ENCODE assay signal across 1 cellular context in the genomic region with DNA sequence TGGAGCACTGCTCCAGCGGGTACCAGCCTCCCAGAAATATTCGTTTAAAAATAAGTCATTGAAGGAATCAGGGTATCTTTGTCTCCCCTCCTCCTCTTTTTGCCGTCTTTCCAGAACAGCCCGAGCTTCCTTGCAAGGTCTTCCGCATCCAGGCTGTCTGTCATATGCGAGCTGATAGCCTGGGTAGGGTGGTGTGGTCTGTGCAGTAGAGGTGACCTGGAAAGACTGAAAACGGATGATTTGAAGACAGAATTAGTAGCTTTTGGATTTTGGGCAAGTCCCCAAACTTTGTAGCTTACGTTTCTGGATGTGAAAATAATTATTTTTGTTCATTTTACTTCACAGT.
TF ChIP-seq lines count a peak whose summit lies in the region.

No MANE protein-coding gene starts in this region.

TF ChIP-seq in SK-N-SH, 30 proteins besides CTCF, POLR2A, EP300 and RAD21:
- TF ChIP-seq MEF2A (IDR thresholded peaks at IDR 0.05; ENCODE audit: borderline replicate concordance, low read depth): no peak
- no peak for TF ChIP-seq NRF1 (IDR thresholded peaks at IDR 0.05; ENCODE audit: low read depth, low read length)
- TF ChIP-seq ELF1 (IDR thresholded peaks at IDR 0.05): no peak
- no peak for TF ChIP-seq GABPA (IDR thresholded peaks at IDR 0.05; ENCODE audit: low read depth)
- no peak for TF ChIP-seq TCF12 (IDR thresholded peaks at IDR 0.05)
- no peak for TF ChIP-seq SIN3A (IDR thresholded peaks at IDR 0.05; ENCODE audit: borderline replicate concordance, low read depth, low read length)
- TF ChIP-seq, protein P1, sequence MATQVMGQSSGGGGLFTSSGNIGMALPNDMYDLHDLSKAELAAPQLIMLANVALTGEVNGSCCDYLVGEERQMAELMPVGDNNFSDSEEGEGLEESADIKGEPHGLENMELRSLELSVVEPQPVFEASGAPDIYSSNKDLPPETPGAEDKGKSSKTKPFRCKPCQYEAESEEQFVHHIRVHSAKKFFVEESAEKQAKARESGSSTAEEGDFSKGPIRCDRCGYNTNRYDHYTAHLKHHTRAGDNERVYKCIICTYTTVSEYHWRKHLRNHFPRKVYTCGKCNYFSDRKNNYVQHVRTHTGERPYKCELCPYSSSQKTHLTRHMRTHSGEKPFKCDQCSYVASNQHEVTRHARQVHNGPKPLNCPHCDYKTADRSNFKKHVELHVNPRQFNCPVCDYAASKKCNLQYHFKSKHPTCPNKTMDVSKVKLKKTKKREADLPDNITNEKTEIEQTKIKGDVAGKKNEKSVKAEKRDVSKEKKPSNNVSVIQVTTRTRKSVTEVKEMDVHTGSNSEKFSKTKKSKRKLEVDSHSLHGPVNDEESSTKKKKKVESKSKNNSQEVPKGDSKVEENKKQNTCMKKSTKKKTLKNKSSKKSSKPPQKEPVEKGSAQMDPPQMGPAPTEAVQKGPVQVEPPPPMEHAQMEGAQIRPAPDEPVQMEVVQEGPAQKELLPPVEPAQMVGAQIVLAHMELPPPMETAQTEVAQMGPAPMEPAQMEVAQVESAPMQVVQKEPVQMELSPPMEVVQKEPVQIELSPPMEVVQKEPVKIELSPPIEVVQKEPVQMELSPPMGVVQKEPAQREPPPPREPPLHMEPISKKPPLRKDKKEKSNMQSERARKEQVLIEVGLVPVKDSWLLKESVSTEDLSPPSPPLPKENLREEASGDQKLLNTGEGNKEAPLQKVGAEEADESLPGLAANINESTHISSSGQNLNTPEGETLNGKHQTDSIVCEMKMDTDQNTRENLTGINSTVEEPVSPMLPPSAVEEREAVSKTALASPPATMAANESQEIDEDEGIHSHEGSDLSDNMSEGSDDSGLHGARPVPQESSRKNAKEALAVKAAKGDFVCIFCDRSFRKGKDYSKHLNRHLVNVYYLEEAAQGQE (IDR thresholded peaks at IDR 0.05; ENCODE audit: low read depth, low read length): no peak
- no peak for TF ChIP-seq YY1 (IDR thresholded peaks at IDR 0.05; ENCODE audit: low read depth)
TF ChIP-seq in SK-N-SH: peak in this region for 0.
